8 cellular contexts compared by ENCODE assay signal in genomic region chr11:75349540-75350116, GRCh38. TPM values are rescaled to one million over a fixed set of nuclear protein-coding genes. Genes with fewer than 3 reads are reported as not detected.
DNase-seq lines count a peak whose midpoint lies in the region; ATAC-seq and TF ChIP-seq lines count a peak whose summit lies in the region.

No MANE protein-coding gene starts in this region.

- H3K27ac ChIP-seq in 22Rv1 (peak overlapping the region; percentile 72), cingulate gyrus (ENCODE audit: low read depth, low read length) (peak overlapping the region; percentile 89), mucosa of rectum (ENCODE audit: low read depth in 2 of 2, low read length in 2 of 2) (peak overlapping the region; percentile 90 to 95)

- H3K27ac Mint-ChIP-seq in IgD-negative memory B cell (peak overlapping the region; percentile 39 to 60 (median 47)), MCF 10A (ENCODE audit: low read depth, unreplicated experiment) (no peak overlapping the region)

- H3K4me3 Mint-ChIP-seq in IgD-negative memory B cell, result peak overlapping the region in 3 of 4 donors; percentile 56 to 88 (median 65)
- H3K4me3 Mint-ChIP-seq in MCF 10A (ENCODE audit: unreplicated experiment), result no peak overlapping the region

- H3K9me3 Mint-ChIP-seq in IgD-negative memory B cell (no peaks in the 10 kb centered on the region), MCF 10A (ENCODE audit: unreplicated experiment) (no peaks in the 10 kb centered on the region)

- POLR2A ChIA-PET in MCF 10A (lab: Yijun Ruan, JAX), result no interaction called here

- intact Hi-C loops in MCF 10A (cut with micrococcal nuclease), result no loop called here

- DNase-seq in AG08396 (ENCODE audit: low spot score) (no peak), MCF 10A (ENCODE audit: unreplicated experiment) (no peak), kidney tubule cell (ENCODE audit: low spot score) (no peak)

- H3K36me3 ChIP-seq in mucosa of rectum (ENCODE audit: control insufficient read depth in 2 of 2, insufficient read depth in 2 of 2, low read length in 2 of 2), result peaks cover under 1 to 3% of the 10 kb centered on the region in 2 donors

- H3K4me3 ChIP-seq in mucosa of rectum (ENCODE audit: low read length in 2 of 2), result peak overlapping the region; percentile 68 to 98

- H3K4me1 Mint-ChIP-seq in IgD-negative memory B cell, result peaks cover 13 to 23% (median 18%) of the 10 kb centered on the region in 3 donors
- peaks cover 27% of the 10 kb centered on the region for H3K4me1 Mint-ChIP-seq in MCF 10A (ENCODE audit: insufficient read depth, unreplicated experiment)

- CTCF ChIA-PET in MCF 10A (lab: Yijun Ruan, JAX), result interaction anchor here (0.6 kb wide), 2 partner anchors 35 to 78 kb away, joined by 3 to 5 read pairs; no protein-coding TSS in a partner anchor

- H3K9ac ChIP-seq in mucosa of rectum (ENCODE audit: low read depth in 1 of 2, low read length in 2 of 2), result peak overlapping the region; percentile 49 to 86

- BruUV-seq in MCF 10A (replicated peaks; lab: Mats Ljungman, UMichigan), result no TSS peak

- peaks cover 76% of the 10 kb centered on the region in 2 donors for H3K4me1 ChIP-seq in mucosa of rectum (ENCODE audit: control insufficient read depth in 2 of 2, insufficient read depth in 2 of 2, low read length in 2 of 2)

- peaks cover 2% of the 10 kb centered on the region for H3K27me3 Mint-ChIP-seq in IgD-negative memory B cell
- H3K27me3 Mint-ChIP-seq in MCF 10A (ENCODE audit: insufficient read depth, unreplicated experiment), result no peaks in the 10 kb centered on the region

- no peaks in the 10 kb centered on the region for H3K27me3 ChIP-seq in mucosa of rectum (ENCODE audit: control insufficient read depth in 2 of 2, insufficient read depth in 2 of 2, low read length in 2 of 2)

- TF ChIP-seq CTCF in 22Rv1 (IDR thresholded peaks at IDR 0.05), result no peak
- no peak for TF ChIP-seq CTCF in MCF 10A (IDR thresholded peaks at IDR 0.05; ENCODE audit: unreplicated experiment)

- H3K36me3 Mint-ChIP-seq in IgD-negative memory B cell (no peaks in the 10 kb centered on the region), MCF 10A (ENCODE audit: insufficient read depth, unreplicated experiment) (peaks cover 6% of the 10 kb centered on the region)

- no peaks in the 10 kb centered on the region for H3K9me3 ChIP-seq in mucosa of rectum (ENCODE audit: control insufficient read depth in 2 of 2, low read length in 2 of 2)

- ATAC-seq in GM18868 (IDR thresholded peaks at IDR 0.05; ENCODE audit: unreplicated experiment), result no peak

RNA-seq across cellular contexts. Expression of gene ARRB1, which starts 1.8 kb away (rescaled TPM):
- polyA plus RNA-seq in IgD-negative memory B cell, result 3.0 TPM
- total RNA-seq in MCF 10A (2022), result 0.44 and 0.98 TPM in 2 replicates

RNA-seq across cellular contexts. Expression of gene RPS3, which starts 49.7 kb away (rescaled TPM):
- polyA plus RNA-seq in IgD-negative memory B cell, result 4,911 TPM
- 3,172 and 3,444 TPM in 2 replicates for total RNA-seq in MCF 10A (2022)
